Comparison of ENCODE assay signal across 7 cellular contexts in the genomic region with DNA sequence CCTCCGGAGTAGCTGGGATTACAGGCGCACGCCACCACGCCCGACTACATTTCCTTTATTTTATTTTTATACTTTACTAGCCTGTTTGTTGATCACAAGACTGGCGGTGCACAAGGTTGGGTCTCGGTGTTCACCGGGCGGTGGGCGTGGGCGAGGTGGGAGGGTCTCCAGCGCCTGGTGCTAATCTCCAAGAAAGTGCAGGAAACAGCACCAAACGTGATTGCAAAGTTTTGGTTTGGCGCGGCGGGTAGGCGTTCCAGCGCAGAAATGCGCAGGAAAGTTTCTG. TPM values are rescaled to one million over a fixed set of nuclear protein-coding genes. Genes with fewer than 3 reads are reported as not detected.
DNase-seq lines count a peak whose midpoint lies in the region; ATAC-seq, FAIRE-seq and TF ChIP-seq lines count a peak whose summit lies in the region.

No MANE protein-coding gene starts in this region.

- H3K36me3 ChIP-seq in small intestine (ENCODE audit: control insufficient read depth in 2 of 2, insufficient read depth in 2 of 2, low read length in 2 of 2), result peaks cover 0 to 3% of the 10 kb centered on the region in 2 donors

- peaks cover 4% of the 10 kb centered on the region for H3K9me3 ChIP-seq in small intestine (ENCODE audit: control insufficient read depth, low read depth)

- intact Hi-C loops in activated B cell treated with CpG ODN at 0.5 μM for 24 hours (cut with micrococcal nuclease), result loop anchor here (2.0 to 10.0 kb wide), 3 partner anchors 192 to 710 kb away; a partner anchor contains a TSS
- intact Hi-C loops in posterior cingulate gyrus (cut with DNase I), result no loop called here

- FAIRE-seq in small intestine (lab: Jason Lieb, UNC), result no peak

- POLR2A ChIA-PET in activated B cell treated with CpG ODN at 0.5 μM for 24 hours (lab: Charles Lee), result interaction anchor here (0.5 to 1.3 kb wide), 13 partner anchors 9 to 671 kb away, joined by 3 to 14 read pairs (median 5); a partner anchor contains a TSS

- H3K27me3 ChIP-seq in small intestine (ENCODE audit: control insufficient read depth in 2 of 2, insufficient read depth in 2 of 2, low read length in 2 of 2), result no peaks in the 10 kb centered on the region

- CTCF ChIA-PET in activated B cell treated with CpG ODN at 0.5 μM for 24 hours (lab: Charles Lee), result interaction anchor here (1.3 kb wide), 1 partner anchor 23 kb away, joined by 4 read pairs; a partner anchor contains a TSS

- H3K4me1 ChIP-seq in small intestine (ENCODE audit: control insufficient read depth in 2 of 2, insufficient read depth in 1 of 2, low read depth in 1 of 2, low read length in 1 of 2), result no peaks in the 10 kb centered on the region

- no peak for DNase-seq in activated B cell treated with CpG ODN at 0.5 μM for 24 hours
- peak; percentile 14 for DNase-seq in germinal center (ENCODE audit: low spot score)
- DNase-seq in small intestine, result no peak
- DNase-seq in posterior cingulate gyrus, result no peak
- DNase-seq in erythroblast (lab: John Stamatoyannopoulos, UW), result no peak
- DNase-seq in T1000 (lab: John Stamatoyannopoulos, UW), result no peak

- no peak for TF ChIP-seq CTCF in GM12875 (IDR thresholded peaks at IDR 0.05; ENCODE audit: borderline replicate concordance, insufficient read depth, low read depth, low read length)
- no peak for TF ChIP-seq CTCF in activated B cell treated with CpG ODN at 0.5 μM for 24 hours (IDR thresholded peaks at IDR 0.05)

- H3K27ac ChIP-seq in small intestine (ENCODE audit: low read depth in 1 of 2, low read length in 1 of 2), result peak overlapping the region in 1 of 2 donors; percentile 62

- TF ChIP-seq POLR2A in erythroblast (IDR thresholded peaks at IDR 0.05; ENCODE audit: low read length), result no peak

- H3K27ac Mint-ChIP-seq in activated B cell treated with CpG ODN at 0.5 μM for 24 hours, result peak overlapping the region; percentile 99

- H3K36me3 Mint-ChIP-seq in activated B cell treated with CpG ODN at 0.5 μM for 24 hours (ENCODE audit: low read depth), result peaks cover 44% of the 10 kb centered on the region

- H3K4me3 ChIP-seq in GM12875 (ENCODE audit: low read depth, low read length) (peak overlapping the region; percentile 67), small intestine (ENCODE audit: low read depth in 1 of 2, low read length in 2 of 2) (peak overlapping the region; percentile 51 to 58)

- peaks cover 25% of the 10 kb centered on the region for H3K9me3 Mint-ChIP-seq in activated B cell treated with CpG ODN at 0.5 μM for 24 hours

- peaks cover 4% of the 10 kb centered on the region for H3K27me3 Mint-ChIP-seq in activated B cell treated with CpG ODN at 0.5 μM for 24 hours

- WGBS in small intestine, 3 donors, result 14 to 38% (median 32%) methylated on average over 19 of the region's 19 CpGs

- no peak for ATAC-seq in activated B cell treated with CpG ODN at 0.5 μM for 24 hours (ENCODE audit: low read depth)

- peaks cover 22% of the 10 kb centered on the region for H3K4me1 Mint-ChIP-seq in activated B cell treated with CpG ODN at 0.5 μM for 24 hours

- peak overlapping the region; percentile 96 for H3K4me3 Mint-ChIP-seq in activated B cell treated with CpG ODN at 0.5 μM for 24 hours

RNA-seq across cellular contexts. Expression of a gene that starts 24.1 kb away (rescaled TPM):
- total RNA-seq in activated B cell treated with CpG ODN at 0.5 μM for 24 hours, result 5.8 and 7.9 TPM in 2 replicates
- under 1 TPM; 0.22 to 0.45 (median 0.27) TPM for polyA plus RNA-seq in small intestine

RNA-seq across cellular contexts. Expression of a gene that starts 41.5 kb away (rescaled TPM):
- 10.3 and 11.5 TPM in 2 replicates for total RNA-seq in activated B cell treated with CpG ODN at 0.5 μM for 24 hours
- polyA plus RNA-seq in small intestine, result 1 to 10 TPM; 1.1 to 2.4 (median 1.4) TPM

RNA-seq across cellular contexts. Expression of a gene that starts 54.0 kb away (rescaled TPM):
- total RNA-seq in activated B cell treated with CpG ODN at 0.5 μM for 24 hours, result 7.8 and 9.5 TPM in 2 replicates
- polyA plus RNA-seq in small intestine, result 1 to 10 TPM in 2 of 3 donors, under 1 TPM in 1; 0.54 to 2.2 (median 1.8) TPM
